ENCODE assay signal across 6 cellular contexts in genomic region chr1:248306740-248307139, GRCh38. TPM values are rescaled to one million over a fixed set of nuclear protein-coding genes. Genes with fewer than 3 reads are reported as not detected.
"Had no signal": no experiment of that assay in that cellular context is flagged by ENCODE, and none has a peak within 500 bp of the region (broad histone marks: within the 10 kb centered on the region; RNA-seq: fewer than 3 reads in every experiment).

No MANE protein-coding gene starts in this region.

RNA-seq across cellular contexts. Expression of gene OR2T12, which starts 3.5 kb away (rescaled TPM):
- total RNA-seq: HepG2, HT-29, HT1080, IMR-90, K562 had no signal
- polyA plus RNA-seq: HepG2, IgD-negative memory B cell, IMR-90 had no signal

RNA-seq across cellular contexts. Expression of gene OR2M7, which starts 17.6 kb away (rescaled TPM):
- total RNA-seq: HepG2, HT-29, HT1080, IMR-90, K562 had no signal
- polyA plus RNA-seq: HepG2, IgD-negative memory B cell, IMR-90, K562 had no signal

RNA-seq across cellular contexts. Expression of gene OR2T33, which starts 29.0 kb away (rescaled TPM):
- total RNA-seq: HepG2, HT-29, IMR-90 had no signal
- polyA plus RNA-seq: HepG2, IgD-negative memory B cell, IMR-90 had no signal

RNA-seq across cellular contexts. Expression of gene OR14C36, which starts 41.8 kb away (rescaled TPM):
- total RNA-seq: HepG2, HT-29, HT1080, IMR-90, K562 had no signal
- polyA plus RNA-seq: HepG2, IgD-negative memory B cell, IMR-90, K562 had no signal

RNA-seq across cellular contexts. Expression of gene OR2T4, which starts 54.7 kb away (rescaled TPM):
- total RNA-seq: HepG2, HT-29, HT1080, IMR-90, K562 had no signal
- polyA plus RNA-seq: HepG2, IgD-negative memory B cell, IMR-90, K562 had no signal
